ENCODE assay signal across 1 cellular context in genomic region chr12:13193403-13194100, GRCh38.
TF ChIP-seq lines count a peak whose summit lies in the region.

No MANE protein-coding gene starts in this region.

TF ChIP-seq in SK-N-SH treated with all-trans-retinoic acid at 6 μM for 48 hours, 23 proteins besides CTCF, POLR2A, EP300 and RAD21 (continued from another document):
- no peak for TF ChIP-seq PATZ1 (CRISPR knock-in tag; IDR thresholded peaks at IDR 0.05; ENCODE audit: borderline replicate concordance)
- no peak for TF ChIP-seq TOX (CRISPR knock-in tag; IDR thresholded peaks at IDR 0.05; ENCODE audit: borderline replicate concordance)
- TF ChIP-seq TCF4 (CRISPR knock-in tag; IDR thresholded peaks at IDR 0.05; ENCODE audit: borderline replicate concordance), result no peak
- TF ChIP-seq CREB5 (CRISPR knock-in tag; IDR thresholded peaks at IDR 0.05; ENCODE audit: low read depth), result no peak
- TF ChIP-seq ISL1 (CRISPR knock-in tag; IDR thresholded peaks at IDR 0.05), result no peak
- TF ChIP-seq ZNF70 (CRISPR knock-in tag; IDR thresholded peaks at IDR 0.05), result no peak
- TF ChIP-seq RARB (CRISPR knock-in tag; IDR thresholded peaks at IDR 0.05), result no peak
- TF ChIP-seq ARNTL (CRISPR knock-in tag; IDR thresholded peaks at IDR 0.05; ENCODE audit: borderline replicate concordance, low read depth), result no peak
- no peak for TF ChIP-seq BACH2 (CRISPR knock-in tag; IDR thresholded peaks at IDR 0.05; ENCODE audit: borderline replicate concordance)
- no peak for TF ChIP-seq ZFP30 (CRISPR knock-in tag; IDR thresholded peaks at IDR 0.05)
- TF ChIP-seq GLIS3 (CRISPR knock-in tag; IDR thresholded peaks at IDR 0.05), result no peak
- no peak for TF ChIP-seq SNAI2 (CRISPR knock-in tag; IDR thresholded peaks at IDR 0.05)
- TF ChIP-seq ZFP3 (CRISPR knock-in tag; IDR thresholded peaks at IDR 0.05), result no peak
- TF ChIP-seq ESRRG (CRISPR knock-in tag; IDR thresholded peaks at IDR 0.05), result no peak
